Comparison of ENCODE assay signal across 8 cellular contexts in genomic region chr3:115819785-115820384, GRCh38.
A peak's percentile ranks its signal among the peaks of the same experiment; 100 is the strongest.
DNase-seq lines count a peak whose midpoint lies in the region; ATAC-seq, FAIRE-seq and TF ChIP-seq lines count a peak whose summit lies in the region.

No MANE protein-coding gene starts in this region.

- no peaks in the 10 kb centered on the region for H3K9me3 Mint-ChIP-seq in astrocyte (ENCODE audit: unreplicated experiment)

- no peak overlapping the region for H3K9ac ChIP-seq in astrocyte (ENCODE audit: low read length)

- no peak overlapping the region for H3K4me2 ChIP-seq in astrocyte (ENCODE audit: low read length)

- peak; percentile 100 for TF ChIP-seq CTCF in astrocyte (IDR thresholded peaks at IDR 0.05; ENCODE audit: insufficient read depth, low read depth, low read length)
- peak; percentile 68 to 99 (median 92) for TF ChIP-seq CTCF in spleen (IDR thresholded peaks at IDR 0.05 in 8 of 11, conservative IDR thresholded peaks at IDR 0.05 in 3 of 11)

- H3K79me2 ChIP-seq in astrocyte (ENCODE audit: insufficient read depth, low read length) = no peaks in the 10 kb centered on the region

- no peak overlapping the region for H3K27ac ChIP-seq in astrocyte (ENCODE audit: low read depth, low read length)
- H3K27ac ChIP-seq in spleen = no peak overlapping the region

- H3K27me3 ChIP-seq in astrocyte (ENCODE audit: insufficient read depth, low read length) (no peaks in the 10 kb centered on the region), spleen (replicated peaks in 1 of 7) (no peaks in the 10 kb centered on the region)

- H3K9me3 ChIP-seq in astrocyte (ENCODE audit: insufficient read depth, low read depth, low read length) (no peaks in the 10 kb centered on the region), spleen (no peaks in the 10 kb centered on the region)

- no peaks in the 10 kb centered on the region for H3K27me3 Mint-ChIP-seq in astrocyte (ENCODE audit: low read depth, unreplicated experiment)

- no peaks in the 10 kb centered on the region for H4K20me1 ChIP-seq in astrocyte (ENCODE audit: insufficient read depth, low read length)

- no peaks in the 10 kb centered on the region for H3K4me1 Mint-ChIP-seq in astrocyte (ENCODE audit: low read depth, unreplicated experiment)

- WGBS in spleen, 5 donors = 48 to 54% (median 53%) methylated on average over 6 of the region's 6 CpGs

- TF ChIP-seq POLR2A in spleen (IDR thresholded peaks at IDR 0.05) = no peak

- no peak overlapping the region for H2AFZ ChIP-seq in astrocyte (ENCODE audit: low read depth, low read length)

- H3K36me3 ChIP-seq in astrocyte (ENCODE audit: insufficient read depth, low read length) (no peaks in the 10 kb centered on the region), spleen (no peaks in the 10 kb centered on the region)

- no peak overlapping the region for H3K4me3 Mint-ChIP-seq in astrocyte (ENCODE audit: unreplicated experiment)

- FAIRE-seq in astrocyte (lab: Jason Lieb, UNC) = peak; percentile 99

- H3K36me3 Mint-ChIP-seq in astrocyte (ENCODE audit: low read depth, unreplicated experiment) = no peaks in the 10 kb centered on the region

- DNase-seq in A172 (ENCODE audit: low spot score) (peak; percentile 84), NCI-H1417 treated with DMSO at 0.1 percent for 48 hours (lab: John Stamatoyannopoulos, UW) (peak; percentile 24), SW 1271 (lab: John Stamatoyannopoulos, UW) (peak; percentile 12 to 82), astrocyte (ENCODE audit: low read depth) (peak; percentile 78), hippocampal formation (lab: John Stamatoyannopoulos, UW) (peak; percentile 8 to 85), spleen (no peak)

- ATAC-seq in GM18498 (IDR thresholded peaks at IDR 0.05; ENCODE audit: unreplicated experiment) = peak; percentile 90
- peak; percentile 90 for ATAC-seq in HG02870 (IDR thresholded peaks at IDR 0.05; ENCODE audit: unreplicated experiment)

- H3K4me1 ChIP-seq in astrocyte (ENCODE audit: insufficient read depth, low read length) = peaks cover 3% of the 10 kb centered on the region
- peaks cover 0 to under 1% (median 0%) of the 10 kb centered on the region in 6 donors for H3K4me1 ChIP-seq in spleen

- no peak overlapping the region for H3K4me3 ChIP-seq in astrocyte (ENCODE audit: insufficient read depth, low read depth, low read length)
- no peak overlapping the region for H3K4me3 ChIP-seq in spleen

- intact Hi-C loops in spleen (cut with DNase I; ENCODE audit: low total_unique reads) = no loop called here

- H3K27ac Mint-ChIP-seq in astrocyte (ENCODE audit: unreplicated experiment) = no peak overlapping the region
